Comparison of ENCODE assay signal across 8 cellular contexts in the genomic region with DNA sequence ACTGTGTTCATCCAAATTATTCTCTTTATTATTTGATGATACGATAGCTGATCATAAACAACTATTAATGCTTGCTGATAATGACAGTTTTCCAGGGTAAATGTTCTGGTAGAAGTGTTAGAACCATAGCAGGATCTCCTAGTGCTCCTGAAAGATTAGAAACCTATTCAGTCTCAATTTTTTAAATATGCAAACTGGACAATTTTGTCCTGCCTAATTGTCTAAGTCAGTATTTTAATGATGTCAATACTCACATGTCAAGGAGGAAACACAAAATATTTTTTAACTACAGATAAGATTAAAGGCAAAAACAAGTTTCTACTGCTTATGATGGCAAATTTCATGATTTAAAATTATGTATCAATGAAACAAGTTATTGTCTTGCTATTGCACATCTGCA.
"Had no signal": no experiment of that assay in that cellular context is flagged by ENCODE, and none has a peak within 500 bp of the region (broad histone marks: within the 10 kb centered on the region; RNA-seq: fewer than 3 reads in every experiment).

No MANE protein-coding gene starts in this region.

- H2AFZ ChIP-seq: GM23248 had no signal

- H3K36me3 ChIP-seq: HAP-1 had no signal

- H3K9me3 Mint-ChIP-seq: HFFc6 had no signal

- H3K4me3 ChIP-seq: GM23248, HAP-1 had no signal

- H3K4me1 ChIP-seq: HAP-1 had no signal

- DNase-seq: GM23248, GOT3, H7, HFFc6, IMR-90, KBM-7 had no signal

- H3K4me3 Mint-ChIP-seq: HFFc6 had no signal

- H3K9ac ChIP-seq: GM23248 had no signal

- H3K9me3 ChIP-seq: HAP-1 had no signal

- H3K27ac Mint-ChIP-seq: HFFc6 had no signal

- H3K27ac ChIP-seq: GM23248, HL-60 had no signal
